In genomic region chr11:6353367-6353987, GRCh38 we compare ENCODE assay signal across 8 cellular contexts. TPM values are rescaled to one million over a fixed set of nuclear protein-coding genes. Genes with fewer than 3 reads are reported as not detected.
DNase-seq lines count a peak whose midpoint lies in the region; ATAC-seq and TF ChIP-seq lines count a peak whose summit lies in the region.

No MANE protein-coding gene starts in this region.

- H3K27ac Mint-ChIP-seq in activated T-helper 17 cell treated with anti-CD3 and anti-CD28 coated beads, Interleukin-2, amount 50 U/mL, for 72 hours: peak overlapping the region; percentile 51

- no peaks in the 10 kb centered on the region for H3K36me3 Mint-ChIP-seq in activated T-helper 17 cell treated with anti-CD3 and anti-CD28 coated beads, Interleukin-2, amount 50 U/mL, for 72 hours (ENCODE audit: low read depth)

- H3K36me3 ChIP-seq in DOHH2 (ENCODE audit: control insufficient read depth, low read length) (no peaks in the 10 kb centered on the region), parathyroid adenoma (ENCODE audit: control insufficient read depth, insufficient read depth, low read length) (no peaks in the 10 kb centered on the region), aorta (ENCODE audit: control insufficient read depth in 1 of 2, insufficient read depth in 2 of 2, low read length in 1 of 2) (no peaks in the 10 kb centered on the region)

- no peaks in the 10 kb centered on the region for H3F3A ChIP-seq in DOHH2 (ENCODE audit: control insufficient read depth, insufficient read depth)

- no peaks in the 10 kb centered on the region for H3K9me3 Mint-ChIP-seq in activated T-helper 17 cell treated with anti-CD3 and anti-CD28 coated beads, Interleukin-2, amount 50 U/mL, for 72 hours

- H3K27me3 Mint-ChIP-seq in activated T-helper 17 cell treated with anti-CD3 and anti-CD28 coated beads, Interleukin-2, amount 50 U/mL, for 72 hours: no peaks in the 10 kb centered on the region

- no peak overlapping the region for H3K9ac ChIP-seq in parathyroid adenoma

- peak overlapping the region; percentile 23 for H3K4me3 Mint-ChIP-seq in activated T-helper 17 cell treated with anti-CD3 and anti-CD28 coated beads, Interleukin-2, amount 50 U/mL, for 72 hours

- WGBS in aorta, 2 donors: 7 to 14% methylated on average over 5 of the region's 5 CpGs

- H3K4me1 ChIP-seq in DOHH2 (ENCODE audit: control insufficient read depth, low read length) (0 out of 2 replicates have a peak, but pooled peaks cover 2% of the 10 kb centered on the region), parathyroid adenoma (no peaks in the 10 kb centered on the region), aorta (ENCODE audit: control insufficient read depth in 1 of 2, insufficient read depth in 2 of 2, low read length in 2 of 2) (no peaks in the 10 kb centered on the region)

- H4K20me1 ChIP-seq in DOHH2 (ENCODE audit: control insufficient read depth, insufficient read depth, low read depth, low read length): no peaks in the 10 kb centered on the region

- intact Hi-C loops in aorta (cut with DNase I): loop anchor here (1.0 to 10.0 kb wide), 5 partner anchors 36 to 329 kb away; no protein-coding TSS in a partner anchor

- H3K4me3 ChIP-seq in DOHH2 (ENCODE audit: low read length) (no peak overlapping the region), parathyroid adenoma (ENCODE audit: low read depth, low read length) (no peak overlapping the region), aorta (ENCODE audit: low read length in 2 of 2) (no peak overlapping the region)

- H2AFZ ChIP-seq in parathyroid adenoma: no peak overlapping the region

- H3K4me2 ChIP-seq in DOHH2 (ENCODE audit: low read length) (no peak overlapping the region), parathyroid adenoma (ENCODE audit: low read length) (no peak overlapping the region)

- H3K4me1 Mint-ChIP-seq in activated T-helper 17 cell treated with anti-CD3 and anti-CD28 coated beads, Interleukin-2, amount 50 U/mL, for 72 hours: peaks cover 27% of the 10 kb centered on the region

- H3K27me3 ChIP-seq in DOHH2 (ENCODE audit: control insufficient read depth, low read length) (0 out of 2 replicates have a peak, but pooled peaks cover 5% of the 10 kb centered on the region), parathyroid adenoma (ENCODE audit: control insufficient read depth, insufficient read depth, low read length) (no peaks in the 10 kb centered on the region), aorta (ENCODE audit: control insufficient read depth in 1 of 2, insufficient read depth in 2 of 2, low read length in 1 of 2) (no peaks in the 10 kb centered on the region)

- H3K9me2 ChIP-seq in DOHH2 (replicated peaks; ENCODE audit: control insufficient read depth, low read length): no peaks in the 10 kb centered on the region

- DNase-seq in KG1 (lab: John Stamatoyannopoulos, UW) (peak; percentile 26), RPMI7951 (ENCODE audit: low read depth) (peak; percentile 42), foreskin melanocyte (peak; percentile 24), aorta (no peak)

- peak; percentile 76 for ATAC-seq in GM21529 (IDR thresholded peaks at IDR 0.05; ENCODE audit: unreplicated experiment)
- no peak for ATAC-seq in activated T-helper 17 cell treated with anti-CD3 and anti-CD28 coated beads, Interleukin-2, amount 50 U/mL, for 72 hours (replicated peaks)
- peak; percentile 81 for ATAC-seq in aorta (ENCODE audit: low FRiP score)

- peak; percentile 98 for TF ChIP-seq CTCF in DOHH2 (IDR thresholded peaks at IDR 0.05; ENCODE audit: low read depth, low read length, poor library complexity, severe bottlenecking)
- peak; percentile 70 for TF ChIP-seq CTCF in parathyroid adenoma (IDR thresholded peaks at IDR 0.05)

- H3K79me2 ChIP-seq in DOHH2 (ENCODE audit: control insufficient read depth, low read length): no peaks in the 10 kb centered on the region
- H3K79me2 ChIP-seq in parathyroid adenoma: no peaks in the 10 kb centered on the region

- no peaks in the 10 kb centered on the region for H3K9me3 ChIP-seq in DOHH2 (ENCODE audit: control insufficient read depth, insufficient read depth, low read length)
- H3K9me3 ChIP-seq in parathyroid adenoma (ENCODE audit: control insufficient read depth, low read length): no peaks in the 10 kb centered on the region
- H3K9me3 ChIP-seq in aorta (ENCODE audit: control insufficient read depth, low read length): no peaks in the 10 kb centered on the region

- H3K27ac ChIP-seq in DOHH2 (ENCODE audit: low read depth, low read length) (no peak overlapping the region), parathyroid adenoma (no peak overlapping the region), aorta (ENCODE audit: low read depth in 1 of 2, low read length in 2 of 2) (no peak overlapping the region)

RNA-seq across cellular contexts. Expression of gene CAVIN3, which starts 33.2 kb away (rescaled TPM):
- total RNA-seq in RPMI7951 (2014; rRNA removed; shearing (Covaris generic)): 200 and 367 TPM in 2 replicates
- total RNA-seq in activated T-helper 17 cell treated with anti-CD3 and anti-CD28 coated beads, Interleukin-2, amount 50 U/mL, for 72 hours: 10 to 100 TPM in 1 of 2 donors, 1 to 10 TPM in 1; 7.6 to 37.2 TPM
- total RNA-seq in aorta: 100 to 1,000 TPM; 167 to 176 TPM
- polyA plus RNA-seq in aorta: 100 to 1,000 TPM; 102 to 309 TPM

RNA-seq across cellular contexts. Expression of gene SMPD1, which starts 36.8 kb away (rescaled TPM):
- 40.0 and 45.3 TPM in 2 replicates for total RNA-seq in RPMI7951 (2014; rRNA removed; shearing (Covaris generic))
- total RNA-seq in activated T-helper 17 cell treated with anti-CD3 and anti-CD28 coated beads, Interleukin-2, amount 50 U/mL, for 72 hours: 10 to 100 TPM; 12.9 to 15.2 TPM
- total RNA-seq in aorta: 10 to 100 TPM; 29.2 to 40.4 TPM
- polyA plus RNA-seq in aorta: 10 to 100 TPM; 10.0 to 45.5 TPM

Comparison
In these comparisons a context has a peak if more than half of its experiments do, and no peak if none do; other contexts are left out.
1. DNase-seq: peak in KG1 (single experiment), RPMI7951 (single experiment) and foreskin melanocyte (single experiment); none in aorta (0 of 2).